In genomic region chr1:17438176-17438976, GRCh38 we compare ENCODE assay signal across 8 cellular contexts. TPM values are rescaled to one million over a fixed set of nuclear protein-coding genes. Genes with fewer than 3 reads are reported as not detected.
A peak's percentile ranks its signal among the peaks of the same experiment; 100 is the strongest.
DNase-seq lines count a peak whose midpoint lies in the region; ATAC-seq, FAIRE-seq and TF ChIP-seq lines count a peak whose summit lies in the region.

No MANE protein-coding gene starts in this region.

- ATAC-seq in HG03439 (IDR thresholded peaks at IDR 0.05; ENCODE audit: unreplicated experiment) (peak; percentile 39), natural killer cell (peak; percentile 48 to 75 (median 61))
- peak; percentile 38 for ATAC-seq in stimulated activated naive CD8-positive, alpha-beta T cell treated with anti-CD3 and anti-CD28 coated beads, Interleukin-15, Interleukin-2, amounts not matched to agents 100 U/mL and 50 U/mL, for 24 hours

- no peaks in the 10 kb centered on the region for H3K9me3 Mint-ChIP-seq in activated T-helper 1 cell treated with anti-CD3 and anti-CD28 coated beads, Interleukin-12 subunit alpha, Interleukin-12 subunit beta, Interleukin-2, Interleukin-4 antibody, amounts not matched to agents 30 ng/mL and 10 ng/mL and 1 ng/mL, durations not matched to agents 14 hours and 24 hours and 36 hours
- H3K9me3 Mint-ChIP-seq in natural killer cell: no peaks in the 10 kb centered on the region

- H3K4me3 ChIP-seq in fibroblast of mammary gland (ENCODE audit: control insufficient read depth, low read depth, low read length): peak overlapping the region; percentile 90

- peak overlapping the region; percentile 94 for H3K4me3 Mint-ChIP-seq in activated T-helper 1 cell treated with anti-CD3 and anti-CD28 coated beads, Interleukin-12 subunit alpha, Interleukin-12 subunit beta, Interleukin-2, Interleukin-4 antibody, amounts not matched to agents 30 ng/mL and 10 ng/mL and 1 ng/mL, durations not matched to agents 14 hours and 24 hours and 36 hours
- peak overlapping the region; percentile 96 for H3K4me3 Mint-ChIP-seq in natural killer cell

- peaks cover 16% of the 10 kb centered on the region for H3K36me3 Mint-ChIP-seq in activated T-helper 1 cell treated with anti-CD3 and anti-CD28 coated beads, Interleukin-12 subunit alpha, Interleukin-12 subunit beta, Interleukin-2, Interleukin-4 antibody, amounts not matched to agents 30 ng/mL and 10 ng/mL and 1 ng/mL, durations not matched to agents 14 hours and 24 hours and 36 hours (ENCODE audit: low read depth)
- no peaks in the 10 kb centered on the region for H3K36me3 Mint-ChIP-seq in natural killer cell

- DNase-seq in GM18507 (ENCODE audit: extremely low spot score, insufficient read length, low read depth) (peak; percentile 45), fibroblast of mammary gland (ENCODE audit: low read depth) (peak; percentile 41), natural killer cell (peak; percentile 64)
- peak; percentile 64 for DNase-seq in activated T-helper 1 cell treated with anti-CD3 and anti-CD28 coated beads, Interleukin-12 subunit alpha, Interleukin-12 subunit beta, Interleukin-2, Interleukin-4 antibody, amounts not matched to agents 30 ng/mL and 10 ng/mL and 1 ng/mL, durations not matched to agents 14 hours and 24 hours and 36 hours (ENCODE audit: low spot score)
- DNase-seq in stimulated activated naive CD8-positive, alpha-beta T cell treated with anti-CD3 and anti-CD28 coated beads, Interleukin-15, Interleukin-2, amounts not matched to agents 100 U/mL and 50 U/mL, for 24 hours: peak; percentile 90

- peak overlapping the region; percentile 92 for H3K27ac ChIP-seq in 22Rv1

- peaks cover 39% of the 10 kb centered on the region for H3K4me1 Mint-ChIP-seq in activated T-helper 1 cell treated with anti-CD3 and anti-CD28 coated beads, Interleukin-12 subunit alpha, Interleukin-12 subunit beta, Interleukin-2, Interleukin-4 antibody, amounts not matched to agents 30 ng/mL and 10 ng/mL and 1 ng/mL, durations not matched to agents 14 hours and 24 hours and 36 hours (ENCODE audit: low read depth)
- H3K4me1 Mint-ChIP-seq in natural killer cell: peaks cover 21 to 47% of the 10 kb centered on the region in 2 donors

- H3K27me3 Mint-ChIP-seq in activated T-helper 1 cell treated with anti-CD3 and anti-CD28 coated beads, Interleukin-12 subunit alpha, Interleukin-12 subunit beta, Interleukin-2, Interleukin-4 antibody, amounts not matched to agents 30 ng/mL and 10 ng/mL and 1 ng/mL, durations not matched to agents 14 hours and 24 hours and 36 hours (ENCODE audit: insufficient read depth): no peaks in the 10 kb centered on the region
- peaks cover 7 to 18% of the 10 kb centered on the region in 2 donors for H3K27me3 Mint-ChIP-seq in natural killer cell (ENCODE audit: low read depth in 2 of 2)

- peak; percentile 44 for FAIRE-seq in GM18507 (lab: Jason Lieb, UNC)

- TF ChIP-seq CTCF in 22Rv1 (IDR thresholded peaks at IDR 0.05) (no peak), fibroblast of mammary gland (conservative IDR thresholded peaks at IDR 0.05; ENCODE audit: control insufficient read depth, insufficient read depth, low read depth, low read length) (no peak), natural killer cell (IDR thresholded peaks at IDR 0.05) (no peak)

- intact Hi-C loops in activated T-helper 1 cell treated with anti-CD3 and anti-CD28 coated beads, Interleukin-12 subunit alpha, Interleukin-12 subunit beta, Interleukin-2, Interleukin-4 antibody, amounts not matched to agents 30 ng/mL and 10 ng/mL and 1 ng/mL, durations not matched to agents 14 hours and 24 hours and 36 hours (cut with micrococcal nuclease): loop anchor here (1.0 to 10.0 kb wide), 3 partner anchors 18 to 1914 kb away; partner anchors contain the start of genes CASP9, DNAJC16 and SDHB
- intact Hi-C loops in natural killer cell (cut with micrococcal nuclease): no loop called here

- peak overlapping the region; percentile 98 for H3K27ac Mint-ChIP-seq in activated T-helper 1 cell treated with anti-CD3 and anti-CD28 coated beads, Interleukin-12 subunit alpha, Interleukin-12 subunit beta, Interleukin-2, Interleukin-4 antibody, amounts not matched to agents 30 ng/mL and 10 ng/mL and 1 ng/mL, durations not matched to agents 14 hours and 24 hours and 36 hours
- peak overlapping the region; percentile 85 to 91 for H3K27ac Mint-ChIP-seq in natural killer cell

TF ChIP-seq in PFSK-1, 5 proteins besides CTCF, POLR2A, EP300 and RAD21:
- TF ChIP-seq SIN3A (IDR thresholded peaks at IDR 0.05; ENCODE audit: borderline replicate concordance, insufficient read depth, low read length): no peak
- no peak for TF ChIP-seq TAF1 (IDR thresholded peaks at IDR 0.05; ENCODE audit: borderline replicate concordance, insufficient read depth, low read length)
- TF ChIP-seq FOXP2 (optimal IDR thresholded peaks at IDR 0.05; ENCODE audit: borderline replicate concordance, extremely low read depth, extremely low read length, insufficient read depth): no peak
- TF ChIP-seq POLR2AphosphoS5 (IDR thresholded peaks at IDR 0.05; ENCODE audit: low read depth, low read length): peak; percentile 34; the same call in 1 of the 2 replicates
- TF ChIP-seq REST (IDR thresholded peaks at IDR 0.05; ENCODE audit: insufficient read depth in 1 of 2, low read depth in 2 of 2, low read length in 2 of 2): no peak

RNA-seq across cellular contexts. Expression of gene RCC2, which starts 1.1 kb away (rescaled TPM):
- polyA plus RNA-seq in PFSK-1 (2012; ENCODE audit: insufficient read length, low read depth): 101 TPM
- total RNA-seq in activated T-helper 1 cell treated with anti-CD3 and anti-CD28 coated beads, Interleukin-12 subunit alpha, Interleukin-12 subunit beta, Interleukin-2, Interleukin-4 antibody, amounts not matched to agents 30 ng/mL and 10 ng/mL and 1 ng/mL, durations not matched to agents 14 hours and 24 hours and 36 hours: 238 and 246 TPM in 2 replicates
- total RNA-seq in natural killer cell: 10 to 100 TPM; 55.2 to 76.8 (median 73.2) TPM

Comparison
In these comparisons a context has a peak if more than half of its experiments do, and no peak if none do; other contexts are left out.
1. Peak in every context shown above with its lines: DNase-seq, ATAC-seq, H3K4me3 ChIP-seq and H3K27ac ChIP-seq.